Comparison of ENCODE assay signal across 18 cellular contexts in genomic region chr2:45554073-45554742, GRCh38. TPM values are rescaled to one million over a fixed set of nuclear protein-coding genes. Genes with fewer than 3 reads are reported as not detected.
DNase-seq lines count a peak whose midpoint lies in the region; FAIRE-seq and TF ChIP-seq lines count a peak whose summit lies in the region.
"Had no signal": no experiment of that assay in that cellular context is flagged by ENCODE, and none has a peak within 500 bp of the region (broad histone marks: within the 10 kb centered on the region; RNA-seq: fewer than 3 reads in every experiment).

No MANE protein-coding gene starts in this region.

- H3K9me3 ChIP-seq in H1 (ENCODE audit: insufficient read depth in 2 of 2, low read depth in 1 of 2, low read length in 1 of 2) (no peaks in the 10 kb centered on the region), neutrophil (no peaks in the 10 kb centered on the region)
- H3K9me3 ChIP-seq: tibial nerve had no signal

- H3K4me3 ChIP-seq in H1 (ENCODE audit: extremely low read depth in 1 of 4, insufficient read depth in 2 of 4, low read depth in 3 of 4, low read length in 4 of 4) (no peak overlapping the region), neutrophil (ENCODE audit: low read depth in 1 of 2, low read length in 1 of 2) (no peak overlapping the region)
- H3K4me3 ChIP-seq: cardiac muscle cell, tibial nerve had no signal

- H3K27ac ChIP-seq in H1 (ENCODE audit: low read depth, low read length) (no peak overlapping the region), neutrophil (peak overlapping the region; percentile 3)
- H3K27ac ChIP-seq: 22Rv1, cardiac muscle cell, parathyroid adenoma, tibial nerve had no signal

- H3K4ac ChIP-seq in H1 (replicated peaks; ENCODE audit: insufficient read length, low read depth, low read length): no peak overlapping the region

- TF ChIP-seq CTCF in H1 (IDR thresholded peaks at IDR 0.05; ENCODE audit: control extremely low read depth in 1 of 3, insufficient read depth in 1 of 3, low read depth in 1 of 3, low read length in 3 of 3) (no peak), neutrophil (IDR thresholded peaks at IDR 0.05) (no peak)

- peaks cover 0 to 7% (median 2%) of the 10 kb centered on the region in 4 experiments; a peak in 1 of 7 replicates for H3K4me1 ChIP-seq in H1 (replicated peaks in 1 of 4; ENCODE audit: control insufficient read depth in 3 of 4, insufficient read depth in 4 of 4, low read length in 3 of 4)
- H3K4me1 ChIP-seq in neutrophil (ENCODE audit: control insufficient read depth in 1 of 2, insufficient read depth in 1 of 2, low read depth in 1 of 2, low read length in 1 of 2): no peaks in the 10 kb centered on the region
- H3K4me1 ChIP-seq: tibial nerve had no signal

- peak overlapping the region; percentile 84 for H3K27ac Mint-ChIP-seq in T-helper 2 cell treated with Interferon-gamma antibody and Interleukin-4, amounts not matched to agents 5 μg/mL and 100 μg/mL, for 36 hours
- H3K27ac Mint-ChIP-seq: memory B cell had no signal

- no peaks in the 10 kb centered on the region for H3K79me2 ChIP-seq in H1 (ENCODE audit: control insufficient read depth in 1 of 2, insufficient read depth in 2 of 2, low read length in 2 of 2)

- H2BK15ac ChIP-seq in H1 (ENCODE audit: low read length): no peak overlapping the region

- TF ChIP-seq POLR2A in H1 (IDR thresholded peaks at IDR 0.05; ENCODE audit: control extremely low read depth in 1 of 2, low read depth in 2 of 2, low read length in 2 of 2): no peak

- no peaks in the 10 kb centered on the region for H3K27me3 Mint-ChIP-seq in T-helper 2 cell treated with Interferon-gamma antibody and Interleukin-4, amounts not matched to agents 5 μg/mL and 100 μg/mL, for 36 hours (ENCODE audit: low read depth)
- H3K27me3 Mint-ChIP-seq: memory B cell had no signal

- no peak overlapping the region for H2AK5ac ChIP-seq in H1 (ENCODE audit: low read depth, low read length)

- peaks cover 32% of the 10 kb centered on the region for H3K4me1 Mint-ChIP-seq in T-helper 2 cell treated with Interferon-gamma antibody and Interleukin-4, amounts not matched to agents 5 μg/mL and 100 μg/mL, for 36 hours (ENCODE audit: low read depth)

- 0 out of 2 replicates have a peak overlapping the region, but pooled peaks have one; percentile 10 for H2BK5ac ChIP-seq in H1 (ENCODE audit: low read depth, low read length)

- POLR2A ChIA-PET in H1 (lab: Charles Lee; ENCODE audit: partially characterized antibody): no interaction called here

- no peak overlapping the region for H4K8ac ChIP-seq in H1 (ENCODE audit: extremely low read depth, insufficient read depth, low read length)

- no peak overlapping the region for H4K91ac ChIP-seq in H1 (replicated peaks; ENCODE audit: insufficient read length, low read length)

- H3K14ac ChIP-seq in H1 (ENCODE audit: insufficient read length): no peak overlapping the region

- H3K18ac ChIP-seq in H1 (ENCODE audit: extremely low read depth, low read length): no peak overlapping the region

- no peak overlapping the region for H3K23ac ChIP-seq in H1 (ENCODE audit: insufficient read length)

- DNase-seq in T-helper 2 cell treated with Interferon-gamma antibody and Interleukin-4, amounts not matched to agents 5 μg/mL and 100 μg/mL, for 36 hours (ENCODE audit: low spot score): no peak
- DNase-seq in T-helper 2 cell (no peak), NCI-H226 (peak; percentile 89), H1 (ENCODE audit: low read depth in 1 of 2, low spot score in 2 of 2) (no peak), SIG-M5 treated with dmso at 0.1 percent for 504 hours (lab: John Stamatoyannopoulos, UW; ENCODE audit: unreplicated experiment) (no peak), AG08395 (ENCODE audit: low spot score) (no peak), GM19240 (ENCODE audit: insufficient read length, low spot score) (no peak)
- DNase-seq: activated CD8-positive, alpha-beta memory T cell treated with anti-CD3 and anti-CD28 coated beads, Interleukin-2, amount 50 U/mL, for 48 hours; COR-L47; NCI-H146; NCI-H69 had no signal

- TF ChIP-seq RAD21 in H1 (IDR thresholded peaks at IDR 0.05 in 1 of 2, conservative IDR thresholded peaks at IDR 0.05 in 1 of 2; ENCODE audit: low read depth in 2 of 2, low read length in 2 of 2): no peak

- peaks cover 46% of the 10 kb centered on the region for H3K36me3 Mint-ChIP-seq in T-helper 2 cell treated with Interferon-gamma antibody and Interleukin-4, amounts not matched to agents 5 μg/mL and 100 μg/mL, for 36 hours (ENCODE audit: low read depth)

- H2BK12ac ChIP-seq in H1 (ENCODE audit: low read depth, low read length): no peak overlapping the region

- H3K36me3 ChIP-seq in H1 (ENCODE audit: control insufficient read depth in 2 of 4, insufficient read depth in 4 of 4, low read length in 3 of 4) (no peaks in the 10 kb centered on the region), neutrophil (peaks cover 8% of the 10 kb centered on the region)

- no peak for FAIRE-seq in H1 (lab: Jason Lieb, UNC)
- FAIRE-seq: TTC549 had no signal

- no peak overlapping the region for H3K56ac ChIP-seq in H1 (replicated peaks; ENCODE audit: insufficient read length, low read depth, low read length)

- H3K79me1 ChIP-seq in H1 (ENCODE audit: low read depth, low read length): no peaks in the 10 kb centered on the region

- CTCF ChIA-PET in H1 (lab: Charles Lee; ENCODE audit: partially characterized antibody): interaction anchor here (0.9 to 1.1 kb wide), 4 partner anchors 9 to 276 kb away, joined by 3 to 4 read pairs (median 4); no protein-coding TSS in a partner anchor

- H2BK120ac ChIP-seq in H1 (replicated peaks; ENCODE audit: low read depth, low read length): no peak overlapping the region

- WGBS in H1 (ENCODE audit: extremely low coverage in 1 of 2, insufficient coverage in 1 of 2, insufficient read length in 1 of 2, insufficient replicate concordance in 2 of 2, low coverage in 1 of 2, low lambda C conversion rate in 2 of 2, missing lambda C conversion rate in 1 of 2), 2 experiments: 70% methylated on average over 2 of the region's 2 CpGs; no CpG with 5 or more reads in 1 of the 2 experiments

- no peak overlapping the region for H3K4me2 ChIP-seq in H1 (ENCODE audit: insufficient read depth in 1 of 2, low read depth in 2 of 2, low read length in 2 of 2)

- no peak overlapping the region for H4K5ac ChIP-seq in H1 (ENCODE audit: insufficient read length, low read depth, low read length)

- no peak overlapping the region for H2AFZ ChIP-seq in H1 (ENCODE audit: low read length)
- H2AFZ ChIP-seq: parathyroid adenoma had no signal

- H3K27me3 ChIP-seq in H1 (replicated peaks in 1 of 4; ENCODE audit: control insufficient read depth in 3 of 4, extremely low read depth in 1 of 4, insufficient read depth in 3 of 4, low read length in 3 of 4): no peaks in the 10 kb centered on the region
- H3K27me3 ChIP-seq in neutrophil: no peaks in the 10 kb centered on the region
- H3K27me3 ChIP-seq: cardiac muscle cell, tibial nerve had no signal

- TF ChIP-seq EP300 in H1 (IDR thresholded peaks at IDR 0.05; ENCODE audit: borderline replicate concordance in 1 of 2, low read depth in 2 of 2, low read length in 2 of 2): no peak

- H3K9me3 Mint-ChIP-seq in T-helper 2 cell treated with Interferon-gamma antibody and Interleukin-4, amounts not matched to agents 5 μg/mL and 100 μg/mL, for 36 hours: no peaks in the 10 kb centered on the region

- peak overlapping the region in 1 of 4 experiments; percentile 37; a peak in 1 of 7 replicates for H3K9ac ChIP-seq in H1 (replicated peaks in 1 of 4; ENCODE audit: extremely low read depth in 1 of 4, low read depth in 3 of 4, low read length in 3 of 4)
- H3K9ac ChIP-seq: parathyroid adenoma had no signal

- H3K4me3 Mint-ChIP-seq in T-helper 2 cell treated with Interferon-gamma antibody and Interleukin-4, amounts not matched to agents 5 μg/mL and 100 μg/mL, for 36 hours: peak overlapping the region; percentile 15
- H3K4me3 Mint-ChIP-seq: memory B cell had no signal

- H3K23me2 ChIP-seq in H1 (ENCODE audit: low read depth, low read length): no peaks in the 10 kb centered on the region; the same call in 1 of the 2 replicates

- H4K20me1 ChIP-seq in H1 (replicated peaks in 1 of 2; ENCODE audit: control insufficient read depth in 1 of 2, insufficient read depth in 2 of 2, low read length in 2 of 2): no peaks in the 10 kb centered on the region

- no peak overlapping the region for H2BK20ac ChIP-seq in H1 (ENCODE audit: low read length)

TF ChIP-seq in H1, 55 proteins besides CTCF, POLR2A, EP300 and RAD21 (continues in another document):
- TF ChIP-seq CHD1 (IDR thresholded peaks at IDR 0.05; ENCODE audit: low read depth, low read length) (no peak), GABPA (IDR thresholded peaks at IDR 0.05; ENCODE audit: borderline replicate concordance, insufficient read depth, low read length) (no peak), TEAD4 (IDR thresholded peaks at IDR 0.05; ENCODE audit: low read depth, low read length) (no peak), TCF12 (IDR thresholded peaks at IDR 0.05; ENCODE audit: low read depth, low read length) (no peak), SP4 (IDR thresholded peaks at IDR 0.05; ENCODE audit: low read length) (no peak), ATF3 (IDR thresholded peaks at IDR 0.05; ENCODE audit: insufficient read depth, low read depth, low read length) (no peak), POU5F1 (IDR thresholded peaks at IDR 0.05; ENCODE audit: low read depth, low read length) (no peak), RBBP5 (IDR thresholded peaks at IDR 0.05; ENCODE audit: borderline replicate concordance, low read depth, low read length) (no peak), SIN3A (conservative IDR thresholded peaks at IDR 0.05 in 1 of 2, IDR thresholded peaks at IDR 0.05 in 1 of 2; ENCODE audit: low read depth in 1 of 2, low read length in 2 of 2) (no peak), CHD2 (IDR thresholded peaks at IDR 0.05; ENCODE audit: low read length) (no peak)
- TF ChIP-seq, protein P1, sequence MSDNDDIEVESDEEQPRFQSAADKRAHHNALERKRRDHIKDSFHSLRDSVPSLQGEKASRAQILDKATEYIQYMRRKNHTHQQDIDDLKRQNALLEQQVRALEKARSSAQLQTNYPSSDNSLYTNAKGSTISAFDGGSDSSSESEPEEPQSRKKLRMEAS (IDR thresholded peaks at IDR 0.05): no peak

RNA-seq across cellular contexts. Expression of gene SRBD1, which starts 56.9 kb away (rescaled TPM):
- total RNA-seq in H1 (2021; fragmentation: NEBNext Ultra II Directional; extraction: Animal tissue kit (Norgen Biotek cat#: 25700)): 20.0 and 20.4 TPM in 2 replicates
- 2.5 and 4.6 TPM in 2 replicates for polyA plus RNA-seq in H1 (2011; rRNA removed)
- 6.7 TPM for polyA plus RNA-seq in H1 (2011; cell fraction: cytosol; rRNA removed)
- 2.6 TPM for polyA plus RNA-seq in H1 (2011; cell fraction: nucleus; rRNA removed)
- polyA plus RNA-seq in H1 (2012, experiment 1 of 2): 11.2 to 17.7 TPM (median 12.4 TPM) in 4 replicates
- polyA plus RNA-seq in H1 (2012, experiment 2 of 2): 1.1 TPM
- 13.0 TPM for polyA plus RNA-seq in H1 (2013, experiment 1 of 2)
- polyA plus RNA-seq in H1 (2013, experiment 2 of 2): 13.8 TPM
- 23.5 and 33.4 TPM in 2 replicates for polyA minus RNA-seq in H1 (2011; rRNA and poly(A)+ RNA removed)
- 10.4 TPM for polyA minus RNA-seq in H1 (2011; cell fraction: cytosol; rRNA and poly(A)+ RNA removed)
- polyA minus RNA-seq in H1 (2011; cell fraction: nucleus; rRNA and poly(A)+ RNA removed): 52.1 TPM
